Comparison of ENCODE assay signal across 9 cellular contexts in the genomic region with DNA sequence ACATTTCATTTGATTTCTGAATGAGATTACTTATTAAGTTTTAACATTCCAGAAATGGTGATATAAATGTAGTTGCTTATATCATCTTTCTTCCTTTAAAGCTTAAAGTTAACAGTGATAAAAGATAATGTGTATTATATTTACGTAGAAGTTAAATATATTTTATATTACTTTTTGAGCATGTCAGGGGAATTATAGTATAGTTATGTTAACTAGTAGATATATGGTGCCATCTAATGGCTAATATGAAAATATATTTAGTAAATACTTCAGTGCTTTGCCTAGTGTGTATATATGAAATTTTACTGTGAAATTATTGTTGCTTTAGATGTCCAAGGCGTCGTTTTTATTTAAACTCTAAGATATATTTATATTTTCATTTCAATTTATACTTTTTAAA. TPM values are rescaled to one million over a fixed set of nuclear protein-coding genes. Genes with fewer than 3 reads are reported as not detected.
DNase-seq lines count a peak whose midpoint lies in the region; ATAC-seq and TF ChIP-seq lines count a peak whose summit lies in the region.
"Had no signal": no experiment of that assay in that cellular context is flagged by ENCODE, and none has a peak within 500 bp of the region (broad histone marks: within the 10 kb centered on the region; RNA-seq: fewer than 3 reads in every experiment).

No MANE protein-coding gene starts in this region.

- H2AK5ac ChIP-seq in H9 (ENCODE audit: insufficient read length, low read length), result no peak overlapping the region

- H2AFZ ChIP-seq in H9 (ENCODE audit: low read length) (no peak overlapping the region), PC-3 (ENCODE audit: low read length) (no peak overlapping the region)

- no TSS peak for BruUV-seq in PC-3 (replicated peaks; lab: Mats Ljungman, UMichigan)

- H2BK120ac ChIP-seq in H9 (ENCODE audit: low read depth, low read length, poor library complexity, severe bottlenecking), result no peak overlapping the region

- H3K4ac ChIP-seq in H9 (ENCODE audit: low read depth, low read length), result no peak overlapping the region

- peaks cover 0 to 10% of the 10 kb centered on the region in 2 experiments; a peak in 3 of 5 replicates for H3K9me3 Mint-ChIP-seq in H9
- H3K9me3 Mint-ChIP-seq: dendritic cell treated with granulocyte-macrophage colony-stimulating factor and Interleukin-4, amounts not matched to agents 40 ng/mL and 50 ng/mL, for 4 days had no signal

- H2BK12ac ChIP-seq in H9 (ENCODE audit: insufficient read length, low read depth, low read length), result no peak overlapping the region

- no CpG with 5 or more reads among the region's 3 CpGs for WGBS in H9 (ENCODE audit: extremely low coverage, insufficient read length, low lambda C conversion rate)

- peaks cover 11 to 17% (median 13%) of the 10 kb centered on the region in 3 experiments; a peak in 6 of 7 replicates for H3K36me3 Mint-ChIP-seq in H9 (ENCODE audit: insufficient read depth in 1 of 3, low read depth in 3 of 3)

- no peak overlapping the region for H3T11ph ChIP-seq in H9 (ENCODE audit: low read length)

- no peak overlapping the region for H4K91ac ChIP-seq in H9 (ENCODE audit: insufficient read length, low read depth, low read length)

- peaks cover 6% of the 10 kb centered on the region for H3K79me1 ChIP-seq in H9 (ENCODE audit: insufficient read depth, low read depth, low read length, poor library complexity, severe bottlenecking)

- no peak overlapping the region for H3K23ac ChIP-seq in H9 (ENCODE audit: insufficient read length, low read depth, low read length)

- H4K20me1 ChIP-seq in H9 (ENCODE audit: control insufficient read depth, insufficient read depth, insufficient read length) (no peaks in the 10 kb centered on the region), PC-3 (ENCODE audit: low read length) (no peaks in the 10 kb centered on the region)

- H3K36me3 ChIP-seq in PC-3 (ENCODE audit: low read depth, low read length), result no peaks in the 10 kb centered on the region

- H3K56ac ChIP-seq in H9 (ENCODE audit: insufficient read length, low read depth, low read length), result no peak overlapping the region

- no peak overlapping the region for H2BK5ac ChIP-seq in H9 (ENCODE audit: insufficient read length, low read length)

- H2BK15ac ChIP-seq in H9 (ENCODE audit: low read depth, low read length), result no peak overlapping the region

- no peak overlapping the region for H2BK20ac ChIP-seq in H9 (ENCODE audit: low read depth, low read length, poor library complexity, severe bottlenecking)

- H3K4me1 ChIP-seq in H9 (ENCODE audit: insufficient read depth, low read length) (no peaks in the 10 kb centered on the region), PC-3 (ENCODE audit: insufficient read depth, low read length) (peaks cover 14% of the 10 kb centered on the region)

- H3F3A ChIP-seq in PC-3 (ENCODE audit: low read length, unreplicated experiment), result no peaks in the 10 kb centered on the region

- no peak overlapping the region for H4K5ac ChIP-seq in H9 (ENCODE audit: insufficient read length, low read depth, low read length)

- H3K79me2 ChIP-seq in H9 (ENCODE audit: insufficient read depth, low read length) (no peaks in the 10 kb centered on the region), PC-3 (ENCODE audit: low read length) (no peaks in the 10 kb centered on the region)

- ATAC-seq in PC-3 (peak; percentile 73), GM19395 (IDR thresholded peaks at IDR 0.05; ENCODE audit: unreplicated experiment) (no peak), sciatic nerve (no peak), GM21390 (IDR thresholded peaks at IDR 0.05; ENCODE audit: unreplicated experiment) (no peak)

- H3K18ac ChIP-seq in H9 (ENCODE audit: insufficient read length, low read depth, low read length), result no peak overlapping the region

- H3K23me2 ChIP-seq in H9 (ENCODE audit: insufficient read length, low read depth, low read length, poor library complexity, severe bottlenecking), result no peaks in the 10 kb centered on the region

- H3K9me3 ChIP-seq in H9 (ENCODE audit: control insufficient read depth, low read depth, low read length) (no peaks in the 10 kb centered on the region), PC-3 (ENCODE audit: low read length) (no peaks in the 10 kb centered on the region)

- POLR2A ChIA-PET in PC-3 (lab: Charles Lee; ENCODE audit: unreplicated experiment), result no interaction called here

- no peak overlapping the region for H3K14ac ChIP-seq in H9 (ENCODE audit: insufficient read depth, low read length)

- intact Hi-C loops in PC-3 (cut with micrococcal nuclease), result loop anchor here (1.0 to 5.0 kb wide), 5 partner anchors 33 to 129 kb away; partner anchors contain the start of gene SYT14
- intact Hi-C loops in sciatic nerve (cut with DNase I), result no loop called here

- H3K4me1 Mint-ChIP-seq in H9, result peaks cover 14 to 15% of the 10 kb centered on the region in 2 experiments

- no peak overlapping the region for H4K8ac ChIP-seq in H9 (replicated peaks; ENCODE audit: insufficient read length, low read depth, low read length)

- no peak overlapping the region for H3K27ac ChIP-seq in H9 (ENCODE audit: insufficient read length, low read depth, low read length)
- peak overlapping the region; percentile 32; the same call in 1 of the 2 replicates for H3K27ac ChIP-seq in PC-3 (ENCODE audit: low read length)

- H3K4me3 ChIP-seq in PC-3 (ENCODE audit: low read length) (no peak overlapping the region), fibroblast of the aortic adventitia (ENCODE audit: low read depth, low read length) (no peak overlapping the region)

- H3K27me3 Mint-ChIP-seq in H9 (ENCODE audit: low read depth), result no peaks in the 10 kb centered on the region; the same call in 1 of the 2 replicates
- H3K27me3 Mint-ChIP-seq: dendritic cell treated with granulocyte-macrophage colony-stimulating factor and Interleukin-4, amounts not matched to agents 40 ng/mL and 50 ng/mL, for 4 days had no signal

- H3K9ac ChIP-seq in H9 (ENCODE audit: extremely low read depth, insufficient read length, low read length) (no peak overlapping the region), PC-3 (ENCODE audit: low read length) (0 out of 2 replicates have a peak overlapping the region, but pooled peaks have one; percentile 4)

- TF ChIP-seq CTCF in H9 (conservative IDR thresholded peaks at IDR 0.05), result peak; percentile 41; the same call in 2 of the 3 replicates
- peak; percentile 53; the same call in 1 of the 2 replicates for TF ChIP-seq CTCF in PC-3 (conservative IDR thresholded peaks at IDR 0.05; ENCODE audit: low read depth, low read length)
- no peak for TF ChIP-seq CTCF in fibroblast of the aortic adventitia (IDR thresholded peaks at IDR 0.05; ENCODE audit: insufficient read depth, low read length)

- H3K27me3 ChIP-seq in H9 (ENCODE audit: insufficient read depth, low read length), result no peaks in the 10 kb centered on the region
- H3K27me3 ChIP-seq in PC-3 (ENCODE audit: low read length), result no peaks in the 10 kb centered on the region

- no peak overlapping the region for H3K27ac Mint-ChIP-seq in H9
- H3K27ac Mint-ChIP-seq: dendritic cell treated with granulocyte-macrophage colony-stimulating factor and Interleukin-4, amounts not matched to agents 40 ng/mL and 50 ng/mL, for 4 days had no signal

- H3K9me2 ChIP-seq in PC-3 (replicated peaks; ENCODE audit: low read length), result no peaks in the 10 kb centered on the region

- CTCF ChIA-PET in PC-3 (lab: Charles Lee), result interaction anchor here (0.6 to 1.6 kb wide), 6 partner anchors 114 to 216 kb away, joined by 3 to 17 read pairs (median 3); no protein-coding TSS in a partner anchor

- H3K4me2 ChIP-seq in H9 (ENCODE audit: insufficient read depth, insufficient read length, low read length) (no peak overlapping the region), PC-3 (ENCODE audit: low read length) (peak overlapping the region; percentile 15; the same call in 1 of the 2 replicates)

- H3K4me3 Mint-ChIP-seq in H9, result no peak overlapping the region
- H3K4me3 Mint-ChIP-seq: dendritic cell treated with granulocyte-macrophage colony-stimulating factor and Interleukin-4, amounts not matched to agents 40 ng/mL and 50 ng/mL, for 4 days had no signal

- DNase-seq in AG08396 (ENCODE audit: low spot score) (peak; percentile 10), H9 (no peak), PC-3 (peak; percentile 57), fibroblast of the aortic adventitia (ENCODE audit: low read depth) (peak; percentile 55), sciatic nerve (ENCODE audit: low spot score) (no peak)
- no peak for DNase-seq in activated effector memory CD4-positive, alpha-beta T cell treated with anti-CD3 and anti-CD28 coated beads, Interleukin-2, amount 50 U/mL, for 16 hours

RNA-seq across cellular contexts. Expression of gene SYT14, which starts 51.5 kb away (rescaled TPM):
- total RNA-seq in H9 (2021), result 8.8 and 10.3 TPM in 2 replicates
- 3.5 and 5.2 TPM in 2 replicates for total RNA-seq in PC-3 (2014; rRNA removed)
- total RNA-seq in fibroblast of the aortic adventitia (ENCODE audit: low replicate concordance), result 0.08 and 35.0 TPM in 2 replicates
- total RNA-seq in sciatic nerve, result 3.8 TPM

Comparison
In these comparisons a context has a peak if more than half of its experiments do, and no peak if none do; other contexts are left out.
1. DNase-seq: peak in AG08396 (single experiment), PC-3 (single experiment) and fibroblast of the aortic adventitia (single experiment); none in H9 (single experiment), sciatic nerve (single experiment) and activated effector memory CD4-positive, alpha-beta T cell treated with anti-CD3 and anti-CD28 coated beads, Interleukin-2, amount 50 U/mL, for 16 hours (single experiment).